ENCODE assay signal across 1 cellular context in the genomic region with DNA sequence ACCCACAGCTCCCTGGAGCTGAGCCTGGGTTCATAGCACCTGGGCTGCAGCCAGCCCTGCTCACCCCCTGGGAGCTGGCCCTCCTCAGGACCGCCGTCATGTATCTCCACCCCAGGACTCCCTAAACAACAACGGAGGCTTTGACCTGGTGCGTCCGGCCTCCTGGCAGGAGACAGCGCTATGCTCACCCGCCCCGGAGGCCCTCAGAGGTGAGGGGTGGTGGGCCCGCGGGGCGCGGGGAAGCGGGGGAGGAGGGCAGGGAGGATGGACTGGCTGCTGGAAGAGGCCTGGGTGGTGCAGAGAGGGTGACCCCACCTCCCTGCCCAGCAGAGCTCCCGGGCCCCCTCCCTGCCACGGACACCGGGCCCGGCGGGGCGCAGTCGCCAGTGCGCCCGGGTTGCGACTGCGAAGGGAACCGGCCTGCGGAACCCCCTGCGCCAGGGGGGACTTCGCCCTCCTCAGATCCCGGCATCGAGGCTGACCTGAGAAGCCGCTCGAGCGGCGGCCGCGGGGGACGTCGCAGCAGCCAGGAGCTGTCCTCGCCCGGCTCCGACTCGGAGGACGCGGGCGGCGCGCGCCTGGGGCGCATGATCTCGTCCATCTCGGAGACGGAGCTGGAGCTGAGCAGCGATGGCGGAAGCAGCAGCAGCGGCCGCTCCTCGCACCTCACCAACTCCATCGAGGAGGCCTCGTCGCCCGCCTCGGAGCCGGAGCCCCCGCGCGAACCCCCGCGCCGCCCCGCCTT.
A peak's percentile ranks its signal among the peaks of the same experiment; 100 is the strongest.
TF ChIP-seq lines count a peak whose summit lies in the region.

No MANE protein-coding gene starts in this region.

TF ChIP-seq in GM12878, 131 proteins besides CTCF, POLR2A, EP300 and RAD21:
- TF ChIP-seq CREM (IDR thresholded peaks at IDR 0.05; ENCODE audit: low read depth) (no peak), HDAC6 (IDR thresholded peaks at IDR 0.05; ENCODE audit: unreplicated experiment) (peak; percentile 91), PAX8 (IDR thresholded peaks at IDR 0.05) (no peak), SP1 (IDR thresholded peaks at IDR 0.05; ENCODE audit: low read depth, low read length) (no peak)
